Comparison of ENCODE assay signal across 28 cellular contexts in genomic region chr10:51085204-51085603, GRCh38. TPM values are rescaled to one million over a fixed set of nuclear protein-coding genes. Genes with fewer than 3 reads are reported as not detected.
"Had no signal": no experiment of that assay in that cellular context is flagged by ENCODE, and none has a peak within 500 bp of the region (broad histone marks: within the 10 kb centered on the region; RNA-seq: fewer than 3 reads in every experiment).

No MANE protein-coding gene starts in this region.

- H3K27ac ChIP-seq: body of pancreas, colonic mucosa, epithelial cell of prostate, WERI-Rb-1 had no signal

- H3K9me3 Mint-ChIP-seq: activated B cell treated with CpG ODN at 0.5 μM for 24 hours; activated CD8-positive, alpha-beta T cell treated with anti-CD3 and anti-CD28 coated beads for 36 hours; activated T-cell treated with anti-CD3 and anti-CD28 coated beads, Interleukin-2, amount 50 U/mL, for 4 hours; T-helper 2 cell treated with Interferon-gamma antibody and Interleukin-4, amounts not matched to agents 5 μg/mL and 100 μg/mL, for 36 hours had no signal

- H3K36me3 ChIP-seq: colonic mucosa, WERI-Rb-1 had no signal

- H3K4me3 Mint-ChIP-seq: activated B cell treated with CpG ODN at 0.5 μM for 24 hours; activated CD8-positive, alpha-beta T cell treated with anti-CD3 and anti-CD28 coated beads for 36 hours; activated naive CD8-positive, alpha-beta T cell; activated T-cell treated with anti-CD3 and anti-CD28 coated beads, Interleukin-2, amount 50 U/mL, for 4 hours; activated T-helper 17 cell treated with anti-CD3 and anti-CD28 coated beads, Interleukin-2, amount 50 U/mL, for 72 hours; T-helper 17 cell; T-helper 2 cell treated with Interferon-gamma antibody and Interleukin-4, amounts not matched to agents 5 μg/mL and 100 μg/mL, for 36 hours had no signal

- DNase-seq: activated B cell treated with CpG ODN at 0.5 μM for 24 hours; activated CD4-positive, alpha-beta T cell treated with anti-CD3 and anti-CD28 coated beads for 48 hours; activated CD4-positive, alpha-beta T cell treated with anti-CD3 and anti-CD28 coated beads, Interleukin-2, amount 50 U/mL, for 1 hour; activated CD4-positive, alpha-beta T cell treated with anti-CD3 and anti-CD28 coated beads, Interleukin-2, amount 50 U/mL, for 48 hours; activated CD8-positive, alpha-beta memory T cell treated with anti-CD3 and anti-CD28 coated beads for 24 hours; activated CD8-positive, alpha-beta T cell treated with anti-CD3 and anti-CD28 coated beads for 36 hours; activated effector memory CD4-positive, alpha-beta T cell treated with Interleukin-2 at 50 U/mL for 16 hours; activated gamma-delta T cell treated with Interleukin-2 at 50 U/mL for 16 hours; activated naive CD4-positive, alpha-beta T cell treated with anti-CD3 and anti-CD28 coated beads, Interleukin-2, amount 50 U/mL, for 16 hours; activated naive CD4-positive, alpha-beta T cell treated with Interleukin-2 at 50 U/mL for 16 hours; activated T-cell treated with anti-CD3 and anti-CD28 coated beads, Interleukin-2, amount 50 U/mL, for 4 hours; amniotic stem cell; anterior cingulate cortex; body of pancreas; central memory CD4-positive, alpha-beta T cell; cerebellar nuclear complex; colonic mucosa; effector CD8-positive, alpha-beta T cell; foreskin fibroblast; T-helper 1 cell; T-helper 17 cell; T1000; WERI-Rb-1 had no signal

- H3K36me3 Mint-ChIP-seq: activated naive CD8-positive, alpha-beta T cell had no signal

- H3K9me3 ChIP-seq: body of pancreas, colonic mucosa had no signal

- H3K27me3 ChIP-seq: body of pancreas, colonic mucosa had no signal

- H3K27ac Mint-ChIP-seq: activated B cell treated with CpG ODN at 0.5 μM for 24 hours; activated CD8-positive, alpha-beta T cell treated with anti-CD3 and anti-CD28 coated beads for 36 hours; activated naive CD8-positive, alpha-beta T cell; activated T-helper 17 cell treated with anti-CD3 and anti-CD28 coated beads, Interleukin-2, amount 50 U/mL, for 72 hours; T-helper 17 cell; T-helper 2 cell treated with Interferon-gamma antibody and Interleukin-4, amounts not matched to agents 5 μg/mL and 100 μg/mL, for 36 hours had no signal

- H3K27me3 Mint-ChIP-seq: activated B cell treated with CpG ODN at 0.5 μM for 24 hours had no signal

- H3K4me1 ChIP-seq: body of pancreas, colonic mucosa had no signal

- ATAC-seq: activated CD4-positive, CD25-positive, alpha-beta regulatory T cell treated with anti-CD3 and anti-CD28 coated beads, Interleukin-2, amount 50 U/mL, for 24 hours; activated CD8-positive, alpha-beta T cell treated with anti-CD3 and anti-CD28 coated beads for 36 hours; activated T-cell treated with anti-CD3 and anti-CD28 coated beads, Interleukin-2, amount 50 U/mL, for 4 hours; activated T-helper 17 cell treated with anti-CD3 and anti-CD28 coated beads, Interleukin-2, amount 50 U/mL, for 72 hours; body of pancreas; T-helper 17 cell had no signal

- H3K4me3 ChIP-seq: body of pancreas, colonic mucosa had no signal

- H3K4me1 Mint-ChIP-seq: activated B cell treated with CpG ODN at 0.5 μM for 24 hours; activated T-helper 17 cell treated with anti-CD3 and anti-CD28 coated beads, Interleukin-2, amount 50 U/mL, for 72 hours; T-helper 17 cell had no signal

RNA-seq across cellular contexts. Expression of gene PRKG1, which starts 10.9 kb away (rescaled TPM):
- total RNA-seq: activated B cell treated with CpG ODN at 0.5 μM for 24 hours; activated CD8-positive, alpha-beta T cell treated with anti-CD3 and anti-CD28 coated beads for 36 hours had no signal
